2 cellular contexts compared by ENCODE assay signal in genomic region chr17:18115517-18115916, GRCh38.
TF ChIP-seq lines count a peak whose summit lies in the region.

No MANE protein-coding gene starts in this region.

TF ChIP-seq in HepG2, 621 proteins besides CTCF, POLR2A, EP300 and RAD21 (continues in another document):
- no peak for TF ChIP-seq XBP1 (CRISPR knock-in tag; IDR thresholded peaks at IDR 0.05)
- TF ChIP-seq, protein P1, sequence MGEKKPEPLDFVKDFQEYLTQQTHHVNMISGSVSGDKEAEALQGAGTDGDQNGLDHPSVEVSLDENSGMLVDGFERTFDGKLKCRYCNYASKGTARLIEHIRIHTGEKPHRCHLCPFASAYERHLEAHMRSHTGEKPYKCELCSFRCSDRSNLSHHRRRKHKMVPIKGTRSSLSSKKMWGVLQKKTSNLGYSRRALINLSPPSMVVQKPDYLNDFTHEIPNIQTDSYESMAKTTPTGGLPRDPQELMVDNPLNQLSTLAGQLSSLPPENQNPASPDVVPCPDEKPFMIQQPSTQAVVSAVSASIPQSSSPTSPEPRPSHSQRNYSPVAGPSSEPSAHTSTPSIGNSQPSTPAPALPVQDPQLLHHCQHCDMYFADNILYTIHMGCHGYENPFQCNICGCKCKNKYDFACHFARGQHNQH (CRISPR knock-in tag; IDR thresholded peaks at IDR 0.05) = no peak
- TF ChIP-seq HNRNPL (IDR thresholded peaks at IDR 0.05; ENCODE audit: low read depth, low read length) = no peak
- TF ChIP-seq, protein P2, sequence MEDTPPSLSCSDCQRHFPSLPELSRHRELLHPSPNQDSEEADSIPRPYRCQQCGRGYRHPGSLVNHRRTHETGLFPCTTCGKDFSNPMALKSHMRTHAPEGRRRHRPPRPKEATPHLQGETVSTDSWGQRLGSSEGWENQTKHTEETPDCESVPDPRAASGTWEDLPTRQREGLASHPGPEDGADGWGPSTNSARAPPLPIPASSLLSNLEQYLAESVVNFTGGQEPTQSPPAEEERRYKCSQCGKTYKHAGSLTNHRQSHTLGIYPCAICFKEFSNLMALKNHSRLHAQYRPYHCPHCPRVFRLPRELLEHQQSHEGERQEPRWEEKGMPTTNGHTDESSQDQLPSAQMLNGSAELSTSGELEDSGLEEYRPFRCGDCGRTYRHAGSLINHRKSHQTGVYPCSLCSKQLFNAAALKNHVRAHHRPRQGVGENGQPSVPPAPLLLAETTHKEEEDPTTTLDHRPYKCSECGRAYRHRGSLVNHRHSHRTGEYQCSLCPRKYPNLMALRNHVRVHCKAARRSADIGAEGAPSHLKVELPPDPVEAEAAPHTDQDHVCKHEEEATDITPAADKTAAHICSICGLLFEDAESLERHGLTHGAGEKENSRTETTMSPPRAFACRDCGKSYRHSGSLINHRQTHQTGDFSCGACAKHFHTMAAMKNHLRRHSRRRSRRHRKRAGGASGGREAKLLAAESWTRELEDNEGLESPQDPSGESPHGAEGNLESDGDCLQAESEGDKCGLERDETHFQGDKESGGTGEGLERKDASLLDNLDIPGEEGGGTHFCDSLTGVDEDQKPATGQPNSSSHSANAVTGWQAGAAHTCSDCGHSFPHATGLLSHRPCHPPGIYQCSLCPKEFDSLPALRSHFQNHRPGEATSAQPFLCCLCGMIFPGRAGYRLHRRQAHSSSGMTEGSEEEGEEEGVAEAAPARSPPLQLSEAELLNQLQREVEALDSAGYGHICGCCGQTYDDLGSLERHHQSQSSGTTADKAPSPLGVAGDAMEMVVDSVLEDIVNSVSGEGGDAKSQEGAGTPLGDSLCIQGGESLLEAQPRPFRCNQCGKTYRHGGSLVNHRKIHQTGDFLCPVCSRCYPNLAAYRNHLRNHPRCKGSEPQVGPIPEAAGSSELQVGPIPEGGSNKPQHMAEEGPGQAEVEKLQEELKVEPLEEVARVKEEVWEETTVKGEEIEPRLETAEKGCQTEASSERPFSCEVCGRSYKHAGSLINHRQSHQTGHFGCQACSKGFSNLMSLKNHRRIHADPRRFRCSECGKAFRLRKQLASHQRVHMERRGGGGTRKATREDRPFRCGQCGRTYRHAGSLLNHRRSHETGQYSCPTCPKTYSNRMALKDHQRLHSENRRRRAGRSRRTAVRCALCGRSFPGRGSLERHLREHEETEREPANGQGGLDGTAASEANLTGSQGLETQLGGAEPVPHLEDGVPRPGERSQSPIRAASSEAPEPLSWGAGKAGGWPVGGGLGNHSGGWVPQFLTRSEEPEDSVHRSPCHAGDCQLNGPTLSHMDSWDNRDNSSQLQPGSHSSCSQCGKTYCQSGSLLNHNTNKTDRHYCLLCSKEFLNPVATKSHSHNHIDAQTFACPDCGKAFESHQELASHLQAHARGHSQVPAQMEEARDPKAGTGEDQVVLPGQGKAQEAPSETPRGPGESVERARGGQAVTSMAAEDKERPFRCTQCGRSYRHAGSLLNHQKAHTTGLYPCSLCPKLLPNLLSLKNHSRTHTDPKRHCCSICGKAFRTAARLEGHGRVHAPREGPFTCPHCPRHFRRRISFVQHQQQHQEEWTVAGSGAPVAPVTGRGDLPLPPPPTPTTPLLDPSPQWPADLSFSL (CRISPR knock-in tag; IDR thresholded peaks at IDR 0.05) = no peak
- 0 out of 2 replicates have a peak, but pooled peaks have one; percentile 20 for TF ChIP-seq HNF4G (IDR thresholded peaks at IDR 0.05; ENCODE audit: borderline replicate concordance, low read depth, low read length)
- no peak for TF ChIP-seq HNF4G (CRISPR knock-in tag; IDR thresholded peaks at IDR 0.05; ENCODE audit: borderline replicate concordance, low read depth)
- peak; percentile 71 for TF ChIP-seq ZNF121 (CRISPR knock-in tag; IDR thresholded peaks at IDR 0.05)
- no peak for TF ChIP-seq SATB2 (CRISPR knock-in tag; IDR thresholded peaks at IDR 0.05)
- no peak for TF ChIP-seq ZNF296 (CRISPR knock-in tag; conservative IDR thresholded peaks at IDR 0.05)
- TF ChIP-seq KAT7 (CRISPR knock-in tag; IDR thresholded peaks at IDR 0.05; ENCODE audit: borderline replicate concordance) = no peak
- TF ChIP-seq RFX1 (IDR thresholded peaks at IDR 0.05) = no peak
- no peak for TF ChIP-seq IRF2 (CRISPR knock-in tag; IDR thresholded peaks at IDR 0.05)
- TF ChIP-seq ZFP36 (IDR thresholded peaks at IDR 0.05; ENCODE audit: borderline replicate concordance, low read depth, low read length, partially characterized antibody) = no peak
- no peak for TF ChIP-seq ZHX1 (CRISPR knock-in tag; IDR thresholded peaks at IDR 0.05; ENCODE audit: low read depth)
- peak; percentile 87 for TF ChIP-seq MAX (IDR thresholded peaks at IDR 0.05)
- no peak for TF ChIP-seq ZNF441 (CRISPR knock-in tag; IDR thresholded peaks at IDR 0.05; ENCODE audit: borderline replicate concordance)
- TF ChIP-seq ERF (CRISPR knock-in tag; IDR thresholded peaks at IDR 0.05) = 0 out of 2 replicates have a peak, but pooled peaks have one; percentile 28
- TF ChIP-seq HNRNPK (IDR thresholded peaks at IDR 0.05; ENCODE audit: low read depth, low read length, poor library complexity, severe bottlenecking) = no peak
- peak; percentile 35; the same call in 1 of the 2 replicates for TF ChIP-seq SALL1 (CRISPR knock-in tag; IDR thresholded peaks at IDR 0.05)

TF ChIP-seq in WTC11, 78 proteins besides CTCF, POLR2A, EP300 and RAD21:
- TF ChIP-seq, protein P3, sequence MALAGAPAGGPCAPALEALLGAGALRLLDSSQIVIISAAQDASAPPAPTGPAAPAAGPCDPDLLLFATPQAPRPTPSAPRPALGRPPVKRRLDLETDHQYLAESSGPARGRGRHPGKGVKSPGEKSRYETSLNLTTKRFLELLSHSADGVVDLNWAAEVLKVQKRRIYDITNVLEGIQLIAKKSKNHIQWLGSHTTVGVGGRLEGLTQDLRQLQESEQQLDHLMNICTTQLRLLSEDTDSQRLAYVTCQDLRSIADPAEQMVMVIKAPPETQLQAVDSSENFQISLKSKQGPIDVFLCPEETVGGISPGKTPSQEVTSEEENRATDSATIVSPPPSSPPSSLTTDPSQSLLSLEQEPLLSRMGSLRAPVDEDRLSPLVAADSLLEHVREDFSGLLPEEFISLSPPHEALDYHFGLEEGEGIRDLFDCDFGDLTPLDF (CRISPR knock-in tag; IDR thresholded peaks at IDR 0.05) = no peak
- TF ChIP-seq ZNF121 (CRISPR knock-in tag; IDR thresholded peaks at IDR 0.05) (no peak), NFYB (CRISPR knock-in tag; conservative IDR thresholded peaks at IDR 0.05; ENCODE audit: low read depth) (no peak), MAX (CRISPR knock-in tag; IDR thresholded peaks at IDR 0.05) (no peak), ZNF396 (CRISPR knock-in tag; IDR thresholded peaks at IDR 0.05; ENCODE audit: borderline replicate concordance) (no peak), KAT7 (CRISPR knock-in tag; IDR thresholded peaks at IDR 0.05; ENCODE audit: borderline replicate concordance) (no peak), PRRX2 (CRISPR knock-in tag; IDR thresholded peaks at IDR 0.05) (no peak), AR (CRISPR knock-in tag; IDR thresholded peaks at IDR 0.05) (no peak), IRF2 (CRISPR knock-in tag; IDR thresholded peaks at IDR 0.05; ENCODE audit: borderline replicate concordance, low read depth) (no peak), USF2 (CRISPR knock-in tag; IDR thresholded peaks at IDR 0.05) (no peak)
- TF ChIP-seq, protein P4, sequence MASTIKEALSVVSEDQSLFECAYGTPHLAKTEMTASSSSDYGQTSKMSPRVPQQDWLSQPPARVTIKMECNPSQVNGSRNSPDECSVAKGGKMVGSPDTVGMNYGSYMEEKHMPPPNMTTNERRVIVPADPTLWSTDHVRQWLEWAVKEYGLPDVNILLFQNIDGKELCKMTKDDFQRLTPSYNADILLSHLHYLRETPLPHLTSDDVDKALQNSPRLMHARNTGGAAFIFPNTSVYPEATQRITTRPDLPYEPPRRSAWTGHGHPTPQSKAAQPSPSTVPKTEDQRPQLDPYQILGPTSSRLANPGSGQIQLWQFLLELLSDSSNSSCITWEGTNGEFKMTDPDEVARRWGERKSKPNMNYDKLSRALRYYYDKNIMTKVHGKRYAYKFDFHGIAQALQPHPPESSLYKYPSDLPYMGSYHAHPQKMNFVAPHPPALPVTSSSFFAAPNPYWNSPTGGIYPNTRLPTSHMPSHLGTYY (CRISPR knock-in tag; IDR thresholded peaks at IDR 0.05) = no peak
- TF ChIP-seq, protein P5, sequence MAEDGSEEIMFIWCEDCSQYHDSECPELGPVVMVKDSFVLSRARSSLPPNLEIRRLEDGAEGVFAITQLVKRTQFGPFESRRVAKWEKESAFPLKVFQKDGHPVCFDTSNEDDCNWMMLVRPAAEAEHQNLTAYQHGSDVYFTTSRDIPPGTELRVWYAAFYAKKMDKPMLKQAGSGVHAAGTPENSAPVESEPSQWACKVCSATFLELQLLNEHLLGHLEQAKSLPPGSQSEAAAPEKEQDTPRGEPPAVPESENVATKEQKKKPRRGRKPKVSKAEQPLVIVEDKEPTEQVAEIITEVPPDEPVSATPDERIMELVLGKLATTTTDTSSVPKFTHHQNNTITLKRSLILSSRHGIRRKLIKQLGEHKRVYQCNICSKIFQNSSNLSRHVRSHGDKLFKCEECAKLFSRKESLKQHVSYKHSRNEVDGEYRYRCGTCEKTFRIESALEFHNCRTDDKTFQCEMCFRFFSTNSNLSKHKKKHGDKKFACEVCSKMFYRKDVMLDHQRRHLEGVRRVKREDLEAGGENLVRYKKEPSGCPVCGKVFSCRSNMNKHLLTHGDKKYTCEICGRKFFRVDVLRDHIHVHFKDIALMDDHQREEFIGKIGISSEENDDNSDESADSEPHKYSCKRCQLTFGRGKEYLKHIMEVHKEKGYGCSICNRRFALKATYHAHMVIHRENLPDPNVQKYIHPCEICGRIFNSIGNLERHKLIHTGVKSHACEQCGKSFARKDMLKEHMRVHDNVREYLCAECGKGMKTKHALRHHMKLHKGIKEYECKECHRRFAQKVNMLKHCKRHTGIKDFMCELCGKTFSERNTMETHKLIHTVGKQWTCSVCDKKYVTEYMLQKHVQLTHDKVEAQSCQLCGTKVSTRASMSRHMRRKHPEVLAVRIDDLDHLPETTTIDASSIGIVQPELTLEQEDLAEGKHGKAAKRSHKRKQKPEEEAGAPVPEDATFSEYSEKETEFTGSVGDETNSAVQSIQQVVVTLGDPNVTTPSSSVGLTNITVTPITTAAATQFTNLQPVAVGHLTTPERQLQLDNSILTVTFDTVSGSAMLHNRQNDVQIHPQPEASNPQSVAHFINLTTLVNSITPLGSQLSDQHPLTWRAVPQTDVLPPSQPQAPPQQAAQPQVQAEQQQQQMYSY (CRISPR knock-in tag; IDR thresholded peaks at IDR 0.05) = no peak
